8 cellular contexts compared by ENCODE assay signal in the genomic region with DNA sequence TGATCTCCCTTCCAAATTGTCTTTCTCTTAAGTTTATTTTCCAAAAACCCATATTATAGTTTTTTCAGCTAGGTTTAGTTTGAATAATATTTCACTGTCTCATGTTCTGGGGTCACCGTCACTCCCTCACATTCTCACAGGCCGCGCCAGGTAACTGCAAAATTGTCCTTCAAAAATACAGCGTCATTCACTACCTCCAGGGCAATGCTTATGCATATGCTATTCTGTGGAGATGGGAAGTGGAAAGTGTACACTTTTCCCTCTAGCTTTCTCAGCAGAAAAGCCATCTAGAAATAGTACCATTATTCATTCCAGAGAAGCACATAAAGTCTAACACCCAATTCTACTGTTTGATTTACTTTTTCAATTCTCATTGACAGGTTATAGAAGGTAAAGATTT. TPM values are rescaled to one million over a fixed set of nuclear protein-coding genes. Genes with fewer than 3 reads are reported as not detected.
A peak's percentile ranks its signal among the peaks of the same experiment; 100 is the strongest.
DNase-seq lines count a peak whose midpoint lies in the region; ATAC-seq and TF ChIP-seq lines count a peak whose summit lies in the region.

No MANE protein-coding gene starts in this region.

- peak; percentile 2 for ATAC-seq in GM18909 (IDR thresholded peaks at IDR 0.05; ENCODE audit: poor library complexity, unreplicated experiment)
- ATAC-seq in GM21529 (IDR thresholded peaks at IDR 0.05; ENCODE audit: unreplicated experiment) = no peak
- no peak for ATAC-seq in HG03139 (IDR thresholded peaks at IDR 0.05; ENCODE audit: unreplicated experiment)

- peak overlapping the region; percentile 85 for H3K4me3 ChIP-seq in fibroblast of pulmonary artery (replicated peaks; ENCODE audit: low read depth, low read length)

- TF ChIP-seq CTCF in fibroblast of pulmonary artery (IDR thresholded peaks at IDR 0.05; ENCODE audit: low read length, missing control alignments) = no peak

- peak; percentile 47 for DNase-seq in RKO (ENCODE audit: low spot score)
- peak; percentile 4 for DNase-seq in fibroblast of pulmonary artery (ENCODE audit: low read depth)
- peak; percentile 9 for DNase-seq in renal cortical epithelial cell (ENCODE audit: low read depth)
- DNase-seq in GM03348 (ENCODE audit: low spot score) = no peak
- no peak for DNase-seq in NCI-H1694 treated with DMSO at 0.1 percent for 48 hours (lab: John Stamatoyannopoulos, UW)

RNA-seq across cellular contexts. Expression of gene NUDT12, which starts 0.9 kb away (rescaled TPM):
- total RNA-seq in renal cortical epithelial cell = 15.3 and 16.8 TPM in 2 replicates

Comparison
In these comparisons a context has a peak if more than half of its experiments do, and no peak if none do; other contexts are left out.
1. DNase-seq: peak in RKO (single experiment), fibroblast of pulmonary artery (single experiment) and renal cortical epithelial cell (single experiment); none in GM03348 (single experiment) and NCI-H1694 treated with DMSO at 0.1 percent for 48 hours (single experiment).